In the genomic region with DNA sequence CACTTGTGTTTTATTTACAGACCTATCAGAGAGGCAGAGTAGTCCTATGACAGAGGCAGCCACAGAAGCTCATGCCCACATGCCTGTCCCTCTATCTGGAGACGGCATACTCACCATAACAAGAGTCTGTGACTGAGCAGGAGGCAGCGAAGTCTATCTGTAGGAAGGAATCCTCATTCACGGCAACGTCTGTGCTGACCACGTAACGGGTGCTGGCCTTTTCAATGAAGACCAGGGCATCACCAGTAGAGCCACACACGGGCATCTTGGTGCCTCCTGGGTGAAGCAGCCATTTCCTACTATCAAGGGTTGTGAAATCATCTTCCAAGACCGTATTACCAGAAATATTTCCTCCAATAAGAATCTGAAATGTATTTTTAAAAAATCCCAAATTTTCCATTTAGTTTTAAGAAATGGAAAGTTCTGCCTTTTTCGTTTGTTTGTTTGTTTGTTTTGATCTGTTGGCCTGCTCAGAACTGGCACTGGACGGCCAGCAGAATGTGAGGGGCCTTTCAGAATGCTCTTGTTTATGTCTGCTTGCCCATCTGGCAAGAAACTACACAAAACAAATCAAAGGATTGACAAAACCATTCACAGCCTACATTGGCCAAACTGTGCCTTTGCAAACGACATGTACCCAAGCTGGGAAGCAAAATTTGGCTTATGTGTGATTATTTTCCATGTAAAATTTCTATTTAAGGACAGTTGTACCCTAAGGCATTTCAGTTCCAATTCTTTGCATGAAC, we compare ENCODE assay signal across 35 cellular contexts.
"Had no signal": no experiment of that assay in that cellular context is flagged by ENCODE, and none has a peak within 500 bp of the region (broad histone marks: within the 10 kb centered on the region; RNA-seq: fewer than 3 reads in every experiment).

No MANE protein-coding gene starts in this region.

- H3K4me1 Mint-ChIP-seq: activated naive CD8-positive, alpha-beta T cell treated with anti-CD3 and anti-CD28 coated beads for 36 hours; immature natural killer cell; naive B cell; nephron progenitor cell; stimulated activated naive B cell treated with anti-CD40 and anti-IgM and Interleukin-4, amounts not matched to agents 10 μg/mL and 1 μg/mL and 100 μg/mL, for 72 hours had no signal

- H3K27ac Mint-ChIP-seq: activated CD4-positive, alpha-beta memory T cell treated with anti-CD3 and anti-CD28 coated beads for 36 hours; activated naive CD4-positive, alpha-beta T cell treated with anti-CD3 and anti-CD28 coated beads for 36 hours; activated naive CD8-positive, alpha-beta T cell treated with anti-CD3 and anti-CD28 coated beads for 36 hours; activated T-helper 1 cell treated with anti-CD3 and anti-CD28 coated beads, Interleukin-12 subunit alpha, Interleukin-12 subunit beta, Interleukin-2, Interleukin-4 antibody, amounts not matched to agents 30 ng/mL and 10 ng/mL and 1 ng/mL, durations not matched to agents 14 hours and 24 hours and 36 hours; effector memory CD8-positive, alpha-beta T cell; immature natural killer cell; naive B cell; nephron progenitor cell; stimulated activated naive B cell treated with anti-CD40 and anti-IgM and Interleukin-4, amounts not matched to agents 10 μg/mL and 1 μg/mL and 100 μg/mL, for 72 hours; T-helper 1 cell treated with Interleukin-12 subunit alpha and Interleukin-12 subunit beta and Interleukin-4 antibody, amounts not matched to agents 30 μg/mL and 1 μg/mL, for 36 hours had no signal

- ATAC-seq: activated CD4-positive, CD25-positive, alpha-beta regulatory T cell treated with anti-CD3 and anti-CD28 coated beads, Interleukin-2, amount 50 U/mL, for 24 hours; effector memory CD8-positive, alpha-beta T cell; gastrocnemius medialis; left lung; pancreas; psoas muscle; stimulated activated naive B cell treated with anti-CD40 and anti-IgM and Interleukin-4, amounts not matched to agents 10 μg/mL and 1 μg/mL and 100 μg/mL, for 72 hours had no signal

- H3K27ac ChIP-seq: adrenal gland, ascending aorta, brain microvascular endothelial cell, colonic mucosa, gastrocnemius medialis, left lung, neutrophil, pancreas, psoas muscle, right atrium auricular region, stomach, testis, transverse colon, WERI-Rb-1 had no signal

- H3K4me3 ChIP-seq: adrenal gland, ascending aorta, colonic mucosa, gastrocnemius medialis, left lung, lung, pancreas, psoas muscle, right atrium auricular region, stomach, testis, transverse colon had no signal

- DNase-seq: activated CD4-positive, alpha-beta memory T cell treated with anti-CD3 and anti-CD28 coated beads for 36 hours; activated CD4-positive, alpha-beta T cell treated with anti-CD3 and anti-CD28 coated beads for 48 hours; activated CD8-positive, alpha-beta memory T cell treated with anti-CD3 and anti-CD28 coated beads, Interleukin-2, amount 50 U/mL, for 4 hours; activated effector memory CD4-positive, alpha-beta T cell treated with anti-CD3 and anti-CD28 coated beads, Interleukin-2, amount 50 U/mL, for 16 hours; activated naive CD4-positive, alpha-beta T cell treated with anti-CD3 and anti-CD28 coated beads for 36 hours; activated naive CD8-positive, alpha-beta T cell treated with anti-CD3 and anti-CD28 coated beads for 36 hours; activated T-cell treated with anti-CD3 and anti-CD28 coated beads, Interleukin-2, amount 50 U/mL, for 1 hour; adrenal gland; brain microvascular endothelial cell; central memory CD4-positive, alpha-beta T cell; colonic mucosa; effector memory CD8-positive, alpha-beta T cell; erythroblast; gastrocnemius medialis; immature natural killer cell; left lung; naive B cell; nephron progenitor cell; pancreas; psoas muscle; stimulated activated CD4-positive, alpha-beta T cell treated with anti-CD3 and anti-CD28 coated beads, Interleukin-15, amount 100 ng/mL, for 24 hours; stimulated activated CD4-positive, alpha-beta T cell treated with anti-CD3 and anti-CD28 coated beads, Interleukin-2, amount 100 ng/mL, for 24 hours; stimulated activated naive B cell treated with anti-CD40 and anti-IgM and Interleukin-4, amounts not matched to agents 10 μg/mL and 1 μg/mL and 100 μg/mL, for 72 hours; stomach; T-helper 9 cell; testis; transverse colon; WERI-Rb-1 had no signal

- H3K9me3 ChIP-seq: adrenal gland, ascending aorta, colonic mucosa, gastrocnemius medialis, left lung, neutrophil, pancreas, psoas muscle, right atrium auricular region, stomach, testis, transverse colon had no signal

- H3K4me1 ChIP-seq: adrenal gland, colonic mucosa, gastrocnemius medialis, left lung, pancreas, psoas muscle, right atrium auricular region, testis, transverse colon had no signal

- H3K9me3 Mint-ChIP-seq: activated CD4-positive, alpha-beta memory T cell treated with anti-CD3 and anti-CD28 coated beads for 36 hours; activated naive CD4-positive, alpha-beta T cell treated with anti-CD3 and anti-CD28 coated beads for 36 hours; activated naive CD8-positive, alpha-beta T cell treated with anti-CD3 and anti-CD28 coated beads for 36 hours; activated T-helper 1 cell treated with anti-CD3 and anti-CD28 coated beads, Interleukin-12 subunit alpha, Interleukin-12 subunit beta, Interleukin-2, Interleukin-4 antibody, amounts not matched to agents 30 ng/mL and 10 ng/mL and 1 ng/mL, durations not matched to agents 14 hours and 24 hours and 36 hours; effector memory CD8-positive, alpha-beta T cell; naive B cell; nephron progenitor cell; stimulated activated naive B cell treated with anti-CD40 and anti-IgM and Interleukin-4, amounts not matched to agents 10 μg/mL and 1 μg/mL and 100 μg/mL, for 72 hours; T-helper 1 cell treated with Interleukin-12 subunit alpha and Interleukin-12 subunit beta and Interleukin-4 antibody, amounts not matched to agents 30 μg/mL and 1 μg/mL, for 36 hours had no signal

- H3K36me3 Mint-ChIP-seq: activated CD4-positive, alpha-beta memory T cell treated with anti-CD3 and anti-CD28 coated beads for 36 hours; activated naive CD8-positive, alpha-beta T cell treated with anti-CD3 and anti-CD28 coated beads for 36 hours; immature natural killer cell; naive B cell; stimulated activated naive B cell treated with anti-CD40 and anti-IgM and Interleukin-4, amounts not matched to agents 10 μg/mL and 1 μg/mL and 100 μg/mL, for 72 hours had no signal

- H3K36me3 ChIP-seq: adrenal gland, ascending aorta, brain microvascular endothelial cell, colonic mucosa, gastrocnemius medialis, left lung, neutrophil, pancreas, right atrium auricular region, stomach, transverse colon, WERI-Rb-1 had no signal

- H3K4me3 Mint-ChIP-seq: activated CD4-positive, alpha-beta memory T cell treated with anti-CD3 and anti-CD28 coated beads for 36 hours; activated naive CD4-positive, alpha-beta T cell treated with anti-CD3 and anti-CD28 coated beads for 36 hours; activated naive CD8-positive, alpha-beta T cell treated with anti-CD3 and anti-CD28 coated beads for 36 hours; activated T-helper 1 cell treated with anti-CD3 and anti-CD28 coated beads, Interleukin-12 subunit alpha, Interleukin-12 subunit beta, Interleukin-2, Interleukin-4 antibody, amounts not matched to agents 30 ng/mL and 10 ng/mL and 1 ng/mL, durations not matched to agents 14 hours and 24 hours and 36 hours; effector memory CD8-positive, alpha-beta T cell; immature natural killer cell; naive B cell; nephron progenitor cell; stimulated activated naive B cell treated with anti-CD40 and anti-IgM and Interleukin-4, amounts not matched to agents 10 μg/mL and 1 μg/mL and 100 μg/mL, for 72 hours; T-helper 1 cell treated with Interleukin-12 subunit alpha and Interleukin-12 subunit beta and Interleukin-4 antibody, amounts not matched to agents 30 μg/mL and 1 μg/mL, for 36 hours had no signal

- H3K27me3 ChIP-seq: adrenal gland, ascending aorta, brain microvascular endothelial cell, colonic mucosa, gastrocnemius medialis, left lung, pancreas, right atrium auricular region, testis, transverse colon had no signal
